1 cellular context compared by ENCODE assay signal in genomic region chr2:175036582-175037018, GRCh38.
TF ChIP-seq lines count a peak whose summit lies in the region.

No MANE protein-coding gene starts in this region.

TF ChIP-seq in HepG2, 621 proteins besides CTCF, POLR2A, EP300 and RAD21 (continued from another document and continues in another):
- no peak for TF ChIP-seq GMEB1 (CRISPR knock-in tag; IDR thresholded peaks at IDR 0.05; ENCODE audit: borderline replicate concordance)
- TF ChIP-seq SP4 (CRISPR knock-in tag; IDR thresholded peaks at IDR 0.05), result no peak
- peak; percentile 56; the same call in 1 of the 2 replicates for TF ChIP-seq ZNF124 (CRISPR knock-in tag; IDR thresholded peaks at IDR 0.05)
- no peak for TF ChIP-seq ZNF264 (CRISPR knock-in tag; IDR thresholded peaks at IDR 0.05)
- no peak for TF ChIP-seq HNF1A (IDR thresholded peaks at IDR 0.05; ENCODE audit: low read depth)
- 0 out of 2 replicates have a peak, but pooled peaks have one; percentile 18 for TF ChIP-seq HNF1A (CRISPR knock-in tag; IDR thresholded peaks at IDR 0.05; ENCODE audit: borderline replicate concordance)
- no peak for TF ChIP-seq KLF12 (CRISPR knock-in tag; IDR thresholded peaks at IDR 0.05; ENCODE audit: borderline replicate concordance)
- no peak for TF ChIP-seq GPBP1L1 (CRISPR knock-in tag; IDR thresholded peaks at IDR 0.05)
- TF ChIP-seq NFRKB (IDR thresholded peaks at IDR 0.05), result no peak
- TF ChIP-seq PLRG1 (conservative IDR thresholded peaks at IDR 0.05), result no peak
- TF ChIP-seq ZNF639 (CRISPR knock-in tag; conservative IDR thresholded peaks at IDR 0.05), result 0 out of 2 replicates have a peak, but pooled peaks have one; percentile 36
- peak; percentile 75; the same call in 1 of the 2 replicates for TF ChIP-seq RXRB (CRISPR knock-in tag; IDR thresholded peaks at IDR 0.05; ENCODE audit: borderline replicate concordance)
- TF ChIP-seq ZNF607 (CRISPR knock-in tag; IDR thresholded peaks at IDR 0.05; ENCODE audit: borderline replicate concordance), result no peak
- TF ChIP-seq ZNF512 (CRISPR knock-in tag; IDR thresholded peaks at IDR 0.05), result no peak
- no peak for TF ChIP-seq ZSCAN5A (CRISPR knock-in tag; IDR thresholded peaks at IDR 0.05; ENCODE audit: borderline replicate concordance)
- TF ChIP-seq ZNF781 (CRISPR knock-in tag; IDR thresholded peaks at IDR 0.05; ENCODE audit: borderline replicate concordance, not compliant biosample characterization), result no peak
- TF ChIP-seq NR2C2 (CRISPR knock-in tag; IDR thresholded peaks at IDR 0.05; ENCODE audit: borderline replicate concordance), result peak; percentile 98
- no peak for TF ChIP-seq AGO1 (IDR thresholded peaks at IDR 0.05; ENCODE audit: low read depth, low read length, poor library complexity, severe bottlenecking)
- TF ChIP-seq DDIT3 (CRISPR knock-in tag; IDR thresholded peaks at IDR 0.05), result no peak; the same call in 1 of the 2 replicates
- no peak for TF ChIP-seq TRIM24 (CRISPR knock-in tag; IDR thresholded peaks at IDR 0.05)
- TF ChIP-seq RBM22 (optimal IDR thresholded peaks at IDR 0.05; ENCODE audit: low read length), result no peak
- TF ChIP-seq NFATC3 (CRISPR knock-in tag; IDR thresholded peaks at IDR 0.05), result no peak
- no peak for TF ChIP-seq KDM2A (CRISPR knock-in tag; IDR thresholded peaks at IDR 0.05; ENCODE audit: borderline replicate concordance, low read depth)
- TF ChIP-seq JARID2 (CRISPR knock-in tag; IDR thresholded peaks at IDR 0.05; ENCODE audit: insufficient replicate concordance), result no peak
- TF ChIP-seq THAP11 (CRISPR knock-in tag; IDR thresholded peaks at IDR 0.05), result peak; percentile 73
- TF ChIP-seq DBP (CRISPR knock-in tag; IDR thresholded peaks at IDR 0.05; ENCODE audit: not compliant biosample characterization), result no peak
- TF ChIP-seq YEATS2 (CRISPR knock-in tag; IDR thresholded peaks at IDR 0.05; ENCODE audit: borderline replicate concordance), result no peak
- no peak for TF ChIP-seq ZBTB46 (CRISPR knock-in tag; IDR thresholded peaks at IDR 0.05; ENCODE audit: borderline replicate concordance)
- TF ChIP-seq ZNF34 (CRISPR knock-in tag; IDR thresholded peaks at IDR 0.05; ENCODE audit: borderline replicate concordance), result no peak
- no peak for TF ChIP-seq NR1H2 (CRISPR knock-in tag; IDR thresholded peaks at IDR 0.05; ENCODE audit: borderline replicate concordance, low read depth)
- no peak for TF ChIP-seq SP2 (CRISPR knock-in tag; IDR thresholded peaks at IDR 0.05)
- no peak for TF ChIP-seq MTA3 (CRISPR knock-in tag; IDR thresholded peaks at IDR 0.05)
- TF ChIP-seq MAZ (IDR thresholded peaks at IDR 0.05; ENCODE audit: borderline replicate concordance, low read depth, low read length), result no peak
- no peak for TF ChIP-seq MAZ (CRISPR knock-in tag; IDR thresholded peaks at IDR 0.05; ENCODE audit: low read depth)
- TF ChIP-seq E2F5 (CRISPR knock-in tag; conservative IDR thresholded peaks at IDR 0.05), result no peak
- TF ChIP-seq ZNF713 (CRISPR knock-in tag; IDR thresholded peaks at IDR 0.05), result no peak
- TF ChIP-seq NR3C1 (CRISPR knock-in tag; IDR thresholded peaks at IDR 0.05), result no peak
- TF ChIP-seq ZMYM3 (CRISPR knock-in tag; IDR thresholded peaks at IDR 0.05), result no peak
- no peak for TF ChIP-seq ZBTB33 (CRISPR knock-in tag; IDR thresholded peaks at IDR 0.05)
- peak; percentile 51; the same call in 1 of the 2 replicates for TF ChIP-seq KLF6 (CRISPR knock-in tag; IDR thresholded peaks at IDR 0.05)
- no peak for TF ChIP-seq ZNF558 (CRISPR knock-in tag; IDR thresholded peaks at IDR 0.05; ENCODE audit: borderline replicate concordance)
- TF ChIP-seq ZNF878 (CRISPR knock-in tag; IDR thresholded peaks at IDR 0.05), result 0 out of 2 replicates have a peak, but pooled peaks have one; percentile 24
- no peak for TF ChIP-seq KDM3A (CRISPR knock-in tag; IDR thresholded peaks at IDR 0.05; ENCODE audit: low read depth)
- TF ChIP-seq EED (CRISPR knock-in tag; IDR thresholded peaks at IDR 0.05), result no peak
- TF ChIP-seq TARDBP (CRISPR knock-in tag; IDR thresholded peaks at IDR 0.05), result no peak
- TF ChIP-seq ZNF468 (CRISPR knock-in tag; IDR thresholded peaks at IDR 0.05), result no peak
- TF ChIP-seq EHMT2 (IDR thresholded peaks at IDR 0.05; ENCODE audit: borderline replicate concordance, low read depth, low read length), result no peak
- no peak for TF ChIP-seq PLSCR1 (CRISPR knock-in tag; IDR thresholded peaks at IDR 0.05; ENCODE audit: borderline replicate concordance)
